ENCODE assay signal across 18 cellular contexts in the genomic region with DNA sequence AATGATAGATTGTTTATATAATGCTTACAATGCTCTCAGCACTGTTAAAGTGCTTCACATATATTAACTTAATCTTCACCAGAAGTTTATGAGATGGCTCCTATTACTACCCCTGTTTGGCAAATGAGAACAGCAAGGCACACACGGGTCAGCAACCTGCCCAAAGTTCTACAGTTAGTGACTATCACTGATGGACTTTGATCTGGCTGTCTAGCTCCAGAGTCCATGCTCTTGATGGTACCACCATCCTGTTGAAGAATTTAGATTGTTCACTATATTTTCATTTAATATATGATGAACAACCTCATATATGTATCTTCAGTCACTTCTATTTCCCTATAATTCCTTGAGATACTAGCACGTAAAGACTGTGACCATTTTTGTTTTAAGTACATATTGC.
"Had no signal": no experiment of that assay in that cellular context is flagged by ENCODE, and none has a peak within 500 bp of the region (broad histone marks: within the 10 kb centered on the region; RNA-seq: fewer than 3 reads in every experiment).

No MANE protein-coding gene starts in this region.

- H3K27ac ChIP-seq: gastrocnemius medialis, heart right ventricle, lower lobe of right lung, neural progenitor cell, ovary, right atrium auricular region had no signal

- H3K36me3 ChIP-seq: neural progenitor cell, ovary had no signal

- H3K9me3 ChIP-seq: gastrocnemius medialis, heart right ventricle, lower lobe of right lung, ovary, right atrium auricular region had no signal

- H3K4me1 ChIP-seq: gastrocnemius medialis, lower lobe of right lung, right atrium auricular region had no signal

- H3K27me3 Mint-ChIP-seq: natural killer cell treated with Interleukin-12 subunit alpha and Interleukin-12 subunit beta and Interleukin-15 and Interleukin-18, amount 100 ng/mL, for 72 hours had no signal

- H3K36me3 Mint-ChIP-seq: neural progenitor cell had no signal

- H3K27ac Mint-ChIP-seq: natural killer cell treated with Interleukin-12 subunit alpha and Interleukin-12 subunit beta and Interleukin-15 and Interleukin-18, amount 100 ng/mL, for 72 hours; neural progenitor cell had no signal

- ATAC-seq: esophagus mucosa; gastrocnemius medialis; heart right ventricle; lower lobe of right lung; natural killer cell treated with Interleukin-12 subunit alpha and Interleukin-12 subunit beta and Interleukin-15 and Interleukin-18, amount 100 ng/mL, for 72 hours had no signal

- H3K9me3 Mint-ChIP-seq: natural killer cell treated with Interleukin-12 subunit alpha and Interleukin-12 subunit beta and Interleukin-15 and Interleukin-18, amount 100 ng/mL, for 72 hours; neural progenitor cell had no signal

- H3K4me3 ChIP-seq: gastrocnemius medialis, heart right ventricle, lower lobe of right lung, neural progenitor cell, ovary, right atrium auricular region, smooth muscle cell had no signal

- DNase-seq: effector memory CD4-positive, alpha-beta T cell; gastrocnemius medialis; heart right ventricle; hypothalamus; kidney glomerular epithelial cell; lower lobe of right lung; mesenchymal stem cell; midbrain; nucleus accumbens; ovary; stimulated activated CD4-positive, alpha-beta T cell treated with anti-CD3 and anti-CD28 coated beads, Interleukin-2, amount 100 ng/mL, for 48 hours; stimulated activated naive CD4-positive, alpha-beta T cell treated with Interleukin-2 at 50 U/mL for 16 hours; trophoblast cell had no signal

- H3K4me3 Mint-ChIP-seq: natural killer cell treated with Interleukin-12 subunit alpha and Interleukin-12 subunit beta and Interleukin-15 and Interleukin-18, amount 100 ng/mL, for 72 hours; neural progenitor cell had no signal

- H3K9ac ChIP-seq: neural progenitor cell had no signal

- H3K27me3 ChIP-seq: gastrocnemius medialis, heart right ventricle, neural progenitor cell, ovary, right atrium auricular region had no signal
